In the genomic region with DNA sequence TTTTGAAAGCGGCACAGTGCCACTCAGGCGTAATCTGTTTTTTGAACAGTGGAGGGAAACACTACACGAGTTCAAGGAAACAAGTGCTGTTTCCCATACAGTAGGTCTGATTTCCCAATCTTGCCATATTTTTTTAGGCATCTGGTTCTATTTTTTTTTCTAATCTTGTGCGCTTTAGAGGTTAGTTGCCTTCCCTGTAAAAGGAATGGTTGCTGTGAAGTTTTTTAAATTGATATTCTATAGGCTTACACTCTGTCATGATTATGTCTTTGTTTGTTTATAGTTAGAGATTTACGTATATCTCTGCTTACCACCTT, we compare ENCODE assay signal across 7 cellular contexts. TPM values are rescaled to one million over a fixed set of nuclear protein-coding genes. Genes with fewer than 3 reads are reported as not detected.
A peak's percentile ranks its signal among the peaks of the same experiment; 100 is the strongest.
DNase-seq lines count a peak whose midpoint lies in the region; ATAC-seq and TF ChIP-seq lines count a peak whose summit lies in the region.

No MANE protein-coding gene starts in this region.

- ATAC-seq in stimulated activated naive CD8-positive, alpha-beta T cell treated with anti-CD3 and anti-CD28 coated beads, Interleukin-15, amount 100 ng/mL, for 72 hours = no peak

- H3K36me3 Mint-ChIP-seq in activated T-helper 2 cell treated with anti-CD3 and anti-CD28 coated beads, Interferon-gamma antibody, Interleukin-2, Interleukin-4, amounts not matched to agents 10 μg/mL and 5 μg/mL and 100 μg/mL, durations not matched to agents 14 hours and 24 hours and 36 hours (ENCODE audit: low read depth) = peaks cover 22% of the 10 kb centered on the region

- H3K27ac ChIP-seq in HL-60 (replicated peaks) (peak overlapping the region; percentile 98), iPS-20b (ENCODE audit: low read length) (peak overlapping the region; percentile 73)

- peaks cover 24% of the 10 kb centered on the region for H3K4me1 Mint-ChIP-seq in activated T-helper 2 cell treated with anti-CD3 and anti-CD28 coated beads, Interferon-gamma antibody, Interleukin-2, Interleukin-4, amounts not matched to agents 10 μg/mL and 5 μg/mL and 100 μg/mL, durations not matched to agents 14 hours and 24 hours and 36 hours (ENCODE audit: low read depth)
- H3K4me1 Mint-ChIP-seq in stimulated activated naive CD8-positive, alpha-beta T cell treated with anti-CD3 and anti-CD28 coated beads, Interleukin-15, amount 100 ng/mL, for 72 hours = peaks cover 54% of the 10 kb centered on the region

- DNase-seq in HL-60 (ENCODE audit: low read depth in 1 of 2, low spot score in 1 of 2) (no peak), KBM-7 (no peak), putamen (ENCODE audit: low spot score) (no peak)
- no peak for DNase-seq in activated T-helper 2 cell treated with anti-CD3 and anti-CD28 coated beads, Interferon-gamma antibody, Interleukin-2, Interleukin-4, amounts not matched to agents 10 μg/mL and 5 μg/mL and 100 μg/mL, durations not matched to agents 14 hours and 24 hours and 36 hours (ENCODE audit: low spot score)
- no peak for DNase-seq in stimulated activated naive CD8-positive, alpha-beta T cell treated with anti-CD3 and anti-CD28 coated beads, Interleukin-15, amount 100 ng/mL, for 72 hours
- no peak for DNase-seq in stimulated activated CD4-positive, alpha-beta T cell treated with anti-CD3 and anti-CD28 coated beads, Interleukin-1b, Interleukin-23, amount 100 ng/mL, for 48 hours

- H3K9me3 ChIP-seq in iPS-20b (ENCODE audit: insufficient read depth, low read depth, low read length) = no peaks in the 10 kb centered on the region

- no peak for TF ChIP-seq CTCF in HL-60 (IDR thresholded peaks at IDR 0.05; ENCODE audit: insufficient read depth, low read length)

- H3K4me3 ChIP-seq in HL-60 (replicated peaks; ENCODE audit: insufficient read depth, low read length) (peak overlapping the region; percentile 92), iPS-20b (ENCODE audit: low read length) (peak overlapping the region; percentile 90)

- peak overlapping the region; percentile 97 for H3K9ac ChIP-seq in iPS-20b (ENCODE audit: low read depth, low read length)

- peak overlapping the region; percentile 98 for H3K27ac Mint-ChIP-seq in activated T-helper 2 cell treated with anti-CD3 and anti-CD28 coated beads, Interferon-gamma antibody, Interleukin-2, Interleukin-4, amounts not matched to agents 10 μg/mL and 5 μg/mL and 100 μg/mL, durations not matched to agents 14 hours and 24 hours and 36 hours
- peak overlapping the region; percentile 85 to 100 for H3K27ac Mint-ChIP-seq in stimulated activated naive CD8-positive, alpha-beta T cell treated with anti-CD3 and anti-CD28 coated beads, Interleukin-15, amount 100 ng/mL, for 72 hours

- H3K27me3 ChIP-seq in HL-60 (ENCODE audit: insufficient read depth, poor library complexity, severe bottlenecking) (no peaks in the 10 kb centered on the region), iPS-20b (ENCODE audit: insufficient read depth, low read length) (no peaks in the 10 kb centered on the region)

- H3K9me3 Mint-ChIP-seq in activated T-helper 2 cell treated with anti-CD3 and anti-CD28 coated beads, Interferon-gamma antibody, Interleukin-2, Interleukin-4, amounts not matched to agents 10 μg/mL and 5 μg/mL and 100 μg/mL, durations not matched to agents 14 hours and 24 hours and 36 hours = no peaks in the 10 kb centered on the region
- H3K9me3 Mint-ChIP-seq in stimulated activated naive CD8-positive, alpha-beta T cell treated with anti-CD3 and anti-CD28 coated beads, Interleukin-15, amount 100 ng/mL, for 72 hours = no peaks in the 10 kb centered on the region

- H3K4me3 Mint-ChIP-seq in activated T-helper 2 cell treated with anti-CD3 and anti-CD28 coated beads, Interferon-gamma antibody, Interleukin-2, Interleukin-4, amounts not matched to agents 10 μg/mL and 5 μg/mL and 100 μg/mL, durations not matched to agents 14 hours and 24 hours and 36 hours (ENCODE audit: low read depth) = peak overlapping the region; percentile 97
- H3K4me3 Mint-ChIP-seq in stimulated activated naive CD8-positive, alpha-beta T cell treated with anti-CD3 and anti-CD28 coated beads, Interleukin-15, amount 100 ng/mL, for 72 hours = peak overlapping the region; percentile 90 to 99

- in situ Hi-C loops in KBM-7 (cut with MboI; ENCODE audit: low pct_unique_long_range_greater_than_20kb, low sequenced_read_pairs) = no loop called here

- H3K36me3 ChIP-seq in iPS-20b (ENCODE audit: insufficient read depth, low read depth, low read length) = peaks cover 50% of the 10 kb centered on the region

- no peaks in the 10 kb centered on the region for H3K27me3 Mint-ChIP-seq in activated T-helper 2 cell treated with anti-CD3 and anti-CD28 coated beads, Interferon-gamma antibody, Interleukin-2, Interleukin-4, amounts not matched to agents 10 μg/mL and 5 μg/mL and 100 μg/mL, durations not matched to agents 14 hours and 24 hours and 36 hours (ENCODE audit: low read depth)
- H3K27me3 Mint-ChIP-seq in stimulated activated naive CD8-positive, alpha-beta T cell treated with anti-CD3 and anti-CD28 coated beads, Interleukin-15, amount 100 ng/mL, for 72 hours = no peaks in the 10 kb centered on the region

- intact Hi-C loops in activated T-helper 2 cell treated with anti-CD3 and anti-CD28 coated beads, Interferon-gamma antibody, Interleukin-2, Interleukin-4, amounts not matched to agents 10 μg/mL and 5 μg/mL and 100 μg/mL, durations not matched to agents 14 hours and 24 hours and 36 hours (cut with micrococcal nuclease) = loop anchor here (5.0 to 10.0 kb wide), 5 partner anchors 33 to 780 kb away; a partner anchor contains a TSS

- peaks cover 6% of the 10 kb centered on the region; the same call in 1 of the 2 replicates for H3K4me1 ChIP-seq in iPS-20b (ENCODE audit: insufficient read depth, low read length)

RNA-seq across cellular contexts. Expression of a gene that starts 1.2 kb away (rescaled TPM):
- 253 and 265 TPM in 2 replicates for total RNA-seq in activated T-helper 2 cell treated with anti-CD3 and anti-CD28 coated beads, Interferon-gamma antibody, Interleukin-2, Interleukin-4, amounts not matched to agents 10 μg/mL and 5 μg/mL and 100 μg/mL, durations not matched to agents 14 hours and 24 hours and 36 hours

RNA-seq across cellular contexts. Expression of a gene that starts 34.4 kb away (rescaled TPM):
- 191 and 210 TPM in 2 replicates for total RNA-seq in activated T-helper 2 cell treated with anti-CD3 and anti-CD28 coated beads, Interferon-gamma antibody, Interleukin-2, Interleukin-4, amounts not matched to agents 10 μg/mL and 5 μg/mL and 100 μg/mL, durations not matched to agents 14 hours and 24 hours and 36 hours

RNA-seq across cellular contexts. Expression of a gene that starts 38.8 kb away (rescaled TPM):
- 2.5 and 2.8 TPM in 2 replicates for total RNA-seq in activated T-helper 2 cell treated with anti-CD3 and anti-CD28 coated beads, Interferon-gamma antibody, Interleukin-2, Interleukin-4, amounts not matched to agents 10 μg/mL and 5 μg/mL and 100 μg/mL, durations not matched to agents 14 hours and 24 hours and 36 hours
